Comparison of ENCODE assay signal across 14 cellular contexts in the genomic region with DNA sequence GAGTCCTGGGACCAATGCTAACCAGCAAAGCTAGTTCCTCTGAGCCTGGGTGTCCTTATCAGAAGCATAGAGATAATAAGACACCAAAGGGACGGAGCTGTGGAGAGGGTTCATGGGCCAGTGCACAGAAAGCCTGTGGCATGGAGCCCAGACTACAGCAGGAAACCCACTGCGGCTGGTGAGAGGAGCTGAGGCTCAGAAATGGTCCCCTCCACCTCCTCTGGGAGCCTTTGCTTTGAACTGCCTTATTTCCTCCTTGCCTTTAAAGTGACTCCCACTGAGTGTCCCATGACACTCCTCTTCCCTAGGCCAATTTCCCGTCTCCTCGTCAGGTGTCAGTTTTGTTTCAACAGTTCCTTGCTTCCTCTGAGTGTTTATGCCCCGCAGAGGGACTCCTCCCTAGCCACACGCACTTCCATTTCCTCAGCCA. TPM values are rescaled to one million over a fixed set of nuclear protein-coding genes. Genes with fewer than 3 reads are reported as not detected.
A peak's percentile ranks its signal among the peaks of the same experiment; 100 is the strongest.
DNase-seq lines count a peak whose midpoint lies in the region.
"Had no signal": no experiment of that assay in that cellular context is flagged by ENCODE, and none has a peak within 500 bp of the region (broad histone marks: within the 10 kb centered on the region; RNA-seq: fewer than 3 reads in every experiment).

No MANE protein-coding gene starts in this region.

- H3K36me3 ChIP-seq in skeletal muscle tissue (ENCODE audit: control insufficient read depth in 3 of 3, insufficient read depth in 3 of 3, low read length in 3 of 3) (no peaks in the 10 kb centered on the region), SJCRH30 (no peaks in the 10 kb centered on the region)
- H3K36me3 ChIP-seq: SJSA1 had no signal

- H3K4me3 ChIP-seq in skeletal muscle tissue (ENCODE audit: low read length in 3 of 3) (no peak overlapping the region), SJCRH30 (no peak overlapping the region)
- H3K4me3 ChIP-seq: SJSA1 had no signal

- H3K27me3 ChIP-seq in skeletal muscle tissue (ENCODE audit: control insufficient read depth in 3 of 3, insufficient read depth in 3 of 3, low read length in 3 of 3), result no peaks in the 10 kb centered on the region
- no peaks in the 10 kb centered on the region for H3K27me3 ChIP-seq in SJCRH30
- H3K27me3 ChIP-seq: adrenal gland, SJSA1 had no signal

- peak overlapping the region in 1 of 3 donors; percentile 51 for H3K9ac ChIP-seq in skeletal muscle tissue (ENCODE audit: low read depth in 1 of 3, low read length in 3 of 3)

- H3K4me1 ChIP-seq in skeletal muscle tissue (ENCODE audit: control insufficient read depth in 3 of 3, insufficient read depth in 3 of 3, low read length in 3 of 3) (peaks cover 27 to 35% (median 28%) of the 10 kb centered on the region in 3 donors), SJCRH30 (peaks cover 29% of the 10 kb centered on the region)

- DNase-seq in G401 (ENCODE audit: low spot score) (peak; percentile 64), cerebellar cortex (ENCODE audit: low spot score) (peak; percentile 53), kidney tubule cell (ENCODE audit: low spot score) (peak; percentile 59), NCI-H2227 treated with DMSO at 0.1 percent for 48 hours (lab: John Stamatoyannopoulos, UW) (no peak), SJCRH30 (no peak), amygdala (lab: John Stamatoyannopoulos, UW) (no peak), epidermal melanocyte (ENCODE audit: insufficient read length, low spot score) (no peak)
- DNase-seq: effector CD4-positive, alpha-beta T cell; NCI-H1694 treated with DMSO at 0.1 percent for 48 hours; NCI-H748 treated with DMSO at 0.1 percent for 48 hours; stimulated activated CD4-positive, alpha-beta T cell treated with anti-CD3 and anti-CD28 coated beads, Interleukin-1b, Interleukin-23, amount 100 ng/mL, for 48 hours had no signal

- in situ Hi-C loops in G401 (cut with HindIII; ENCODE audit: low sequenced_read_pairs), result no loop called here

- H3K9me3 ChIP-seq in skeletal muscle tissue (ENCODE audit: control insufficient read depth in 3 of 3, low read length in 3 of 3) (no peaks in the 10 kb centered on the region), SJCRH30 (replicated peaks) (no peaks in the 10 kb centered on the region)
- H3K9me3 ChIP-seq: adrenal gland, SJSA1 had no signal

- H3K27ac ChIP-seq in skeletal muscle tissue (ENCODE audit: low read depth, low read length), result peak overlapping the region; percentile 75
- H3K27ac ChIP-seq in SJCRH30, result no peak overlapping the region
- H3K27ac ChIP-seq: SJSA1 had no signal

RNA-seq across cellular contexts. Expression of a gene that starts 9.4 kb away (rescaled TPM):
- total RNA-seq in G401 (2014; rRNA removed; shearing (Covaris generic)), result not detected in 2 replicates
- 9.4 TPM for total RNA-seq in skeletal muscle tissue
- total RNA-seq in SJCRH30 (2014; rRNA removed; shearing (Covaris generic)), result 0.20 and 0.73 TPM in 2 replicates

Comparison
In these comparisons a context has a peak if more than half of its experiments do, and no peak if none do; other contexts are left out.
1. DNase-seq: peak in G401 (single experiment), cerebellar cortex (single experiment) and kidney tubule cell (single experiment); none in NCI-H2227 treated with DMSO at 0.1 percent for 48 hours (single experiment), SJCRH30 (0 of 2), amygdala (0 of 56) and epidermal melanocyte (single experiment).